21 cellular contexts compared by ENCODE assay signal in the genomic region with DNA sequence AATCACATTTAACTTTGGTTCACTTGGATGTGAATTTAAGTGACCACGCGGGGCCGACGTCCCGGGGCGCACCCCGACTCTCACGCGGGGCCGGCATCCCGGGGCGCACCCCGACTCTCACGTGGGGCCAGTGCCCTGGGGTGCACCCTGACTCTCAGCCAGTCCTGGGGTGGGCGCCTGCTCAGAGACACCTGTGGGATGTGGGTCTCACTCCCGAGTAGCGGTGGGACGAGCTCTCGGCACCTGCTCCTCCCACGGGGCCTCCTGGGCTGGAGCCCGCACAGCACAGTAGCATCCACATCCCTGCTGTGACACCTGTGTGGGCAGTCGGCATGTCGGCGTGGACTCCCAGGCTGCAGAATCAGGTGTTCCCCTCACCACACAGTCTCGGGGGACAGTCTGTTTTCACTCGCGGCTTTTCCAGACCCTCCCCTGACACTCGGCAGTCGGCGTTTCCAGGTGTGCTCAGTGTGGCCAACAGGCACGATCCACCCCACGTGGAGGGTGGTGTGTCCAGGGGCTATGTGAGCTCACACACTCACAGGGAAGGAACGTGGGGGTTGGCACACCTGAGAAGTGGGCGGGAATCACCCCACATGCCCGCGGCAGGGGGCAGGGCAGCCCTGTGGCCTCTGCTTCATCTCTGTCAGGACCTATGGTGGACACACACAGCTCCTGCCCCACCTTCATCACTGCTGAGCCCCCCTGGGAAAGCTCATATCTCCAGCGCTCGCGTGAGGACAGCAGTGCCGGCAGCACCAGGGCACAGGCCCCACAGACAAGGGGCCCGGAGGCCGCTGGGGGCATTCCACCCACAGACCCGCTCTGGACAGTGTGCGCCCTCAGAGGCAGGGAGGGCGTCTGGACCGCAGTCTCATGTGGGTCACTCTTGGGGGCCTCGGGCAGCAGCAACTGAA.
"Had no signal": no experiment of that assay in that cellular context is flagged by ENCODE, and none has a peak within 500 bp of the region (broad histone marks: within the 10 kb centered on the region; RNA-seq: fewer than 3 reads in every experiment).

No MANE protein-coding gene starts in this region.

- H3K4me3 Mint-ChIP-seq: activated CD4-positive, alpha-beta T cell treated with anti-CD3 and anti-CD28 coated beads, Interleukin-2, amount 10 ng/mL, durations not matched to agents 24 days and 14 days; activated CD8-positive, alpha-beta memory T cell treated with anti-CD3 and anti-CD28 coated beads, Interleukin-2, amount 10 ng/mL, durations not matched to agents 7 days and 5 days; activated CD8-positive, alpha-beta T cell treated with anti-CD3 and anti-CD28 coated beads for 36 hours; activated naive CD4-positive, alpha-beta T cell treated with anti-CD3 and anti-CD28 coated beads, Interleukin-2, amount 10 ng/mL, durations not matched to agents 7 days and 5 days; dendritic cell treated with granulocyte-macrophage colony-stimulating factor and Interleukin-4, amounts not matched to agents 40 ng/mL and 50 ng/mL, for 4 days; mesothelial cell of epicardium; nephron; stimulated activated naive CD8-positive, alpha-beta T cell treated with anti-CD3 and anti-CD28 coated beads, Interleukin-15, Interleukin-2, amounts not matched to agents 100 ng/mL and 50 ng/mL, for 24 hours had no signal

- H3K4me1 Mint-ChIP-seq: activated CD4-positive, alpha-beta T cell treated with anti-CD3 and anti-CD28 coated beads, Interleukin-2, amount 10 ng/mL, durations not matched to agents 24 days and 14 days; activated CD8-positive, alpha-beta memory T cell treated with anti-CD3 and anti-CD28 coated beads, Interleukin-2, amount 10 ng/mL, durations not matched to agents 7 days and 5 days; activated naive CD4-positive, alpha-beta T cell treated with anti-CD3 and anti-CD28 coated beads, Interleukin-2, amount 10 ng/mL, durations not matched to agents 7 days and 5 days had no signal

- ATAC-seq: activated CD8-positive, alpha-beta memory T cell treated with anti-CD3 and anti-CD28 coated beads, Interleukin-2, amount 10 ng/mL, durations not matched to agents 7 days and 5 days; activated CD8-positive, alpha-beta T cell treated with anti-CD3 and anti-CD28 coated beads for 36 hours had no signal

- H3K9me3 ChIP-seq: tibial nerve had no signal

- H3K4me3 ChIP-seq: heart right ventricle, tibial nerve had no signal

- H3K9me3 Mint-ChIP-seq: activated CD4-positive, alpha-beta T cell treated with anti-CD3 and anti-CD28 coated beads, Interleukin-2, amount 10 ng/mL, durations not matched to agents 24 days and 14 days; activated CD8-positive, alpha-beta T cell treated with anti-CD3 and anti-CD28 coated beads for 36 hours; stimulated activated naive CD8-positive, alpha-beta T cell treated with anti-CD3 and anti-CD28 coated beads, Interleukin-15, Interleukin-2, amounts not matched to agents 100 ng/mL and 50 ng/mL, for 24 hours had no signal

- H3K27me3 Mint-ChIP-seq: activated CD4-positive, alpha-beta T cell treated with anti-CD3 and anti-CD28 coated beads, Interleukin-2, amount 10 ng/mL, durations not matched to agents 24 days and 14 days; activated CD8-positive, alpha-beta memory T cell treated with anti-CD3 and anti-CD28 coated beads, Interleukin-2, amount 10 ng/mL, durations not matched to agents 7 days and 5 days; activated CD8-positive, alpha-beta T cell treated with anti-CD3 and anti-CD28 coated beads for 36 hours; activated naive CD4-positive, alpha-beta T cell treated with anti-CD3 and anti-CD28 coated beads, Interleukin-2, amount 10 ng/mL, durations not matched to agents 7 days and 5 days; dendritic cell treated with granulocyte-macrophage colony-stimulating factor and Interleukin-4, amounts not matched to agents 40 ng/mL and 50 ng/mL, for 4 days; stimulated activated naive CD8-positive, alpha-beta T cell treated with anti-CD3 and anti-CD28 coated beads, Interleukin-15, Interleukin-2, amounts not matched to agents 100 ng/mL and 50 ng/mL, for 24 hours had no signal

- H3K27ac Mint-ChIP-seq: activated CD4-positive, alpha-beta T cell treated with anti-CD3 and anti-CD28 coated beads, Interleukin-2, amount 10 ng/mL, durations not matched to agents 24 days and 14 days; activated CD8-positive, alpha-beta memory T cell treated with anti-CD3 and anti-CD28 coated beads, Interleukin-2, amount 10 ng/mL, durations not matched to agents 7 days and 5 days; activated CD8-positive, alpha-beta T cell treated with anti-CD3 and anti-CD28 coated beads for 36 hours; activated naive CD4-positive, alpha-beta T cell treated with anti-CD3 and anti-CD28 coated beads, Interleukin-2, amount 10 ng/mL, durations not matched to agents 7 days and 5 days; dendritic cell treated with granulocyte-macrophage colony-stimulating factor and Interleukin-4, amounts not matched to agents 40 ng/mL and 50 ng/mL, for 4 days; stimulated activated naive CD8-positive, alpha-beta T cell treated with anti-CD3 and anti-CD28 coated beads, Interleukin-15, Interleukin-2, amounts not matched to agents 100 ng/mL and 50 ng/mL, for 24 hours had no signal

- H3K27me3 ChIP-seq: heart right ventricle, tibial nerve had no signal

- DNase-seq: activated CD4-positive, alpha-beta T cell treated with anti-CD3 and anti-CD28 coated beads, Interleukin-2, amount 10 ng/mL, durations not matched to agents 24 days and 14 days; activated CD8-positive, alpha-beta memory T cell treated with anti-CD3 and anti-CD28 coated beads, Interleukin-2, amount 10 ng/mL, durations not matched to agents 7 days and 5 days; activated CD8-positive, alpha-beta T cell treated with anti-CD3 and anti-CD28 coated beads for 36 hours; activated effector memory CD4-positive, alpha-beta T cell treated with anti-CD3 and anti-CD28 coated beads, Interleukin-2, amount 50 U/mL, for 16 hours; activated naive CD4-positive, alpha-beta T cell treated with anti-CD3 and anti-CD28 coated beads, Interleukin-2, amount 10 ng/mL, durations not matched to agents 7 days and 5 days; activated T-cell treated with anti-CD3 and anti-CD28 coated beads for 4 hours; amygdala; effector CD8-positive, alpha-beta T cell; erythroblast; foreskin fibroblast; heart right ventricle; islet precursor cell; nucleus accumbens; stimulated activated CD4-positive, alpha-beta T cell treated with anti-CD3 and anti-CD28 coated beads, Interleukin-12 subunit alpha, Interleukin-12 subunit beta, amount 100 ng/mL, for 4 hours; stimulated activated CD4-positive, alpha-beta T cell treated with anti-CD3 and anti-CD28 coated beads, Interleukin-4, amount 100 ng/mL, for 4 hours; T-helper 2 cell had no signal
